8 cellular contexts compared by ENCODE assay signal in genomic region chr9:2655411-2655901, GRCh38. TPM values are rescaled to one million over a fixed set of nuclear protein-coding genes. Genes with fewer than 3 reads are reported as not detected.
DNase-seq lines count a peak whose midpoint lies in the region; ATAC-seq and TF ChIP-seq lines count a peak whose summit lies in the region.

No MANE protein-coding gene starts in this region.

- H3K9me2 ChIP-seq in PC-9 (ENCODE audit: insufficient read depth) = no peaks in the 10 kb centered on the region

- ATAC-seq in GM21447 (IDR thresholded peaks at IDR 0.05; ENCODE audit: unreplicated experiment) (peak; percentile 79), sciatic nerve (peak; percentile 64)
- ATAC-seq in stimulated activated memory B cell treated with anti-CD40 and anti-IgM and Interleukin-4, amounts not matched to agents 10 μg/mL and 1 μg/mL and 100 μg/mL, for 72 hours = no peak

- peaks cover 32% of the 10 kb centered on the region for H3K36me3 Mint-ChIP-seq in chondrocyte (ENCODE audit: low read depth)
- peaks cover 16% of the 10 kb centered on the region for H3K36me3 Mint-ChIP-seq in stimulated activated memory B cell treated with anti-CD40 and anti-IgM and Interleukin-4, amounts not matched to agents 10 μg/mL and 1 μg/mL and 100 μg/mL, for 72 hours

- POLR2A ChIA-PET in PC-9 (lab: Charles Lee; ENCODE audit: unreplicated experiment) = no interaction called here

- peaks cover 22% of the 10 kb centered on the region for H3K4me1 Mint-ChIP-seq in chondrocyte (ENCODE audit: low read depth)
- peaks cover 8% of the 10 kb centered on the region for H3K4me1 Mint-ChIP-seq in stimulated activated memory B cell treated with anti-CD40 and anti-IgM and Interleukin-4, amounts not matched to agents 10 μg/mL and 1 μg/mL and 100 μg/mL, for 72 hours

- no peaks in the 10 kb centered on the region; the same call in none of the 2 replicates for H3K36me3 ChIP-seq in PC-9 (ENCODE audit: low read depth)

- H3K27me3 Mint-ChIP-seq in chondrocyte (ENCODE audit: low read depth) = no peaks in the 10 kb centered on the region
- no peaks in the 10 kb centered on the region for H3K27me3 Mint-ChIP-seq in stimulated activated memory B cell treated with anti-CD40 and anti-IgM and Interleukin-4, amounts not matched to agents 10 μg/mL and 1 μg/mL and 100 μg/mL, for 72 hours

- TF ChIP-seq CTCF in AG09309 (IDR thresholded peaks at IDR 0.05; ENCODE audit: control insufficient read depth, insufficient read depth, low read depth, low read length, missing control alignments) (no peak), PC-9 (conservative IDR thresholded peaks at IDR 0.05) (no peak), chondrocyte (IDR thresholded peaks at IDR 0.05) (no peak)

- no peak overlapping the region; the same call in 1 of the 2 replicates for H3K4me2 ChIP-seq in PC-9

- no TSS peak for BruUV-seq in PC-9 (replicated peaks; lab: Mats Ljungman, UMichigan)

- no peaks in the 10 kb centered on the region for H3K79me2 ChIP-seq in PC-9 (ENCODE audit: low read depth)

- H3K27me3 ChIP-seq in PC-9 (ENCODE audit: insufficient read depth, low read depth) = no peaks in the 10 kb centered on the region

- no peak overlapping the region for H2AFZ ChIP-seq in PC-9

- CTCF ChIA-PET in PC-9 (lab: Charles Lee) = no interaction called here

- no peaks in the 10 kb centered on the region for H4K20me1 ChIP-seq in PC-9 (ENCODE audit: insufficient read depth)

- H3F3A ChIP-seq in PC-9 (ENCODE audit: insufficient read depth, low read depth) = peaks cover 10% of the 10 kb centered on the region; the same call in 1 of the 2 replicates

- no peak overlapping the region for H3K4me3 ChIP-seq in AG09309 (ENCODE audit: control insufficient read depth, low read depth, low read length)
- no peak overlapping the region for H3K4me3 ChIP-seq in PC-9

- peak overlapping the region; percentile 60; the same call in 1 of the 2 replicates for H3K27ac ChIP-seq in PC-9

- H3K4me3 Mint-ChIP-seq in chondrocyte (ENCODE audit: unreplicated experiment) = no peak overlapping the region
- H3K4me3 Mint-ChIP-seq in stimulated activated memory B cell treated with anti-CD40 and anti-IgM and Interleukin-4, amounts not matched to agents 10 μg/mL and 1 μg/mL and 100 μg/mL, for 72 hours = no peak overlapping the region

- DNase-seq in AG09309 (ENCODE audit: low read depth) = peak; percentile 72
- DNase-seq in PC-9 = peak; percentile 14 to 76
- no peak for DNase-seq in chondrocyte (ENCODE audit: low spot score)
- no peak for DNase-seq in sciatic nerve (ENCODE audit: low spot score)
- DNase-seq in head of caudate nucleus = no peak
- DNase-seq in COR-L47 (lab: John Stamatoyannopoulos, UW) = no peak

- no peaks in the 10 kb centered on the region for H3K9me3 Mint-ChIP-seq in chondrocyte (ENCODE audit: low read depth)
- H3K9me3 Mint-ChIP-seq in stimulated activated memory B cell treated with anti-CD40 and anti-IgM and Interleukin-4, amounts not matched to agents 10 μg/mL and 1 μg/mL and 100 μg/mL, for 72 hours = no peaks in the 10 kb centered on the region

- intact Hi-C loops in PC-9 (cut with micrococcal nuclease; ENCODE audit: unreplicated experiment) (no loop called here), sciatic nerve (cut with DNase I) (no loop called here), head of caudate nucleus (cut with DNase I) (no loop called here)

- H3K27ac Mint-ChIP-seq in chondrocyte (ENCODE audit: unreplicated experiment) = peak overlapping the region; percentile 76
- H3K27ac Mint-ChIP-seq in stimulated activated memory B cell treated with anti-CD40 and anti-IgM and Interleukin-4, amounts not matched to agents 10 μg/mL and 1 μg/mL and 100 μg/mL, for 72 hours = no peak overlapping the region

- peaks cover 15% of the 10 kb centered on the region for H3K4me1 ChIP-seq in PC-9 (replicated peaks; ENCODE audit: insufficient read depth)

- no peaks in the 10 kb centered on the region for H3K9me3 ChIP-seq in PC-9 (ENCODE audit: insufficient read depth, low read depth)

RNA-seq across cellular contexts. Expression of gene VLDLR, which starts 33.9 kb away (rescaled TPM):
- total RNA-seq in PC-9 (2021) = 7.4 and 8.1 TPM in 2 replicates
- total RNA-seq in chondrocyte = 33.5 to 106 TPM (median 97.7 TPM) in 3 replicates
- total RNA-seq in sciatic nerve = 25.8 TPM

Comparison
In these comparisons a context has a peak if more than half of its experiments do, and no peak if none do; other contexts are left out.
1. DNase-seq: peak in AG09309 (single experiment) and PC-9 (2 of 2); none in chondrocyte (single experiment), sciatic nerve (single experiment), head of caudate nucleus (0 of 42) and COR-L47 (single experiment).